ENCODE assay signal across 1 cellular context in the genomic region with DNA sequence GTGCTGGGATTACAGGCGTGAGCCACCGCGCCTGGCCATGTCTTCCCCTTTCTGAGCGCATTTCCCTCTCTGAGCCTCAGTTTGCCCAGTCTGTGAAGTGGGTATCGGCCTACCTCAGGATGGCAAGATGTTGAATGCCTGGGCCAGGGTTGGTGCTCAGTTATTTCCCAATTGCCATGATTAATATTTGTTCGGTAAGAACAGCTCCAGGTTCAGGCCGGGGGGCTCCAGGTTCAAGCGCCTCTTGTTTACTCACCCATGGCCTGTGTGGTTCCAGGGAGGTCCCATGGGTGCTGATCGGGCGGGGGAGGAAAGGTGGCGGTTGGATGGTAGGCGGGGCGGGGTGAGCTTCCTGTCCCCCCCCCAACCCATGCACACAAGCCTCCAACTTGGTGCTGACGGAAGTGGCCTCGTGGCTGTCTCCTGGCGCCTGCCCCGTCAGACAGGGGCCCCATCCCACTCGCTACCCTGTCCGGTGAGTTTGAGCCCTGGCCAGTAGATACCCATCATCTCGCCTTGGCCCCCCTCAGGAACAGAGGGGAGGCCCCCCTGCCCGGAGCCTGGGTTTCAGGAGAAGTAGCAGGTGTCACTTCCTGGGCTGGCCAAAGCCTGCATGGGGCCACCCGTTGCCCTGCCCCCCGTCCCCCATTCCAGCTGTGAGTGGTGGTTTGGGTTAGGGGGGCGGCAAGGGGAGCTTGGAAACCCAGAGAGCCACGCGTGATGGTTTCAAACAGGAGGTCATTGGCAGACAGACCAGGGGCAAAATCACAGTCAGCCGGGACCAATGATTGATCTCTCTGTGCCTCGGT.
TF ChIP-seq lines count a peak whose summit lies in the region.

A gene with protein sequence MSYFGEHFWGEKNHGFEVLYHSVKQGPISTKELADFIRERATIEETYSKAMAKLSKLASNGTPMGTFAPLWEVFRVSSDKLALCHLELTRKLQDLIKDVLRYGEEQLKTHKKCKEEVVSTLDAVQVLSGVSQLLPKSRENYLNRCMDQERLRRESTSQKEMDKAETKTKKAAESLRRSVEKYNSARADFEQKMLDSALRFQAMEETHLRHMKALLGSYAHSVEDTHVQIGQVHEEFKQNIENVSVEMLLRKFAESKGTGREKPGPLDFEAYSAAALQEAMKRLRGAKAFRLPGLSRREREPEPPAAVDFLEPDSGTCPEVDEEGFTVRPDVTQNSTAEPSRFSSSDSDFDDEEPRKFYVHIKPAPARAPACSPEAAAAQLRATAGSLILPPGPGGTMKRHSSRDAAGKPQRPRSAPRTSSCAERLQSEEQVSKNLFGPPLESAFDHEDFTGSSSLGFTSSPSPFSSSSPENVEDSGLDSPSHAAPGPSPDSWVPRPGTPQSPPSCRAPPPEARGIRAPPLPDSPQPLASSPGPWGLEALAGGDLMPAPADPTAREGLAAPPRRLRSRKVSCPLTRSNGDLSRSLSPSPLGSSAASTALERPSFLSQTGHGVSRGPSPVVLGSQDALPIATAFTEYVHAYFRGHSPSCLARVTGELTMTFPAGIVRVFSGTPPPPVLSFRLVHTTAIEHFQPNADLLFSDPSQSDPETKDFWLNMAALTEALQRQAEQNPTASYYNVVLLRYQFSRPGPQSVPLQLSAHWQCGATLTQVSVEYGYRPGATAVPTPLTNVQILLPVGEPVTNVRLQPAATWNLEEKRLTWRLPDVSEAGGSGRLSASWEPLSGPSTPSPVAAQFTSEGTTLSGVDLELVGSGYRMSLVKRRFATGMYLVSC (plus strand): TSS at position 375 of the 809 bp plus-strand sequence. CDS start 3,688 bp downstream, outside the sequence.

TF ChIP-seq in K562, 482 proteins besides CTCF, POLR2A, EP300 and RAD21 (continued from another document):
- peak; percentile 17 for TF ChIP-seq NEUROD1 (IDR thresholded peaks at IDR 0.05; ENCODE audit: borderline replicate concordance, low read depth, low read length, partially characterized antibody)
- TF ChIP-seq NFIC (IDR thresholded peaks at IDR 0.05), result peak; percentile 46; the same call in 1 of the 2 replicates
- TF ChIP-seq, protein P1, sequence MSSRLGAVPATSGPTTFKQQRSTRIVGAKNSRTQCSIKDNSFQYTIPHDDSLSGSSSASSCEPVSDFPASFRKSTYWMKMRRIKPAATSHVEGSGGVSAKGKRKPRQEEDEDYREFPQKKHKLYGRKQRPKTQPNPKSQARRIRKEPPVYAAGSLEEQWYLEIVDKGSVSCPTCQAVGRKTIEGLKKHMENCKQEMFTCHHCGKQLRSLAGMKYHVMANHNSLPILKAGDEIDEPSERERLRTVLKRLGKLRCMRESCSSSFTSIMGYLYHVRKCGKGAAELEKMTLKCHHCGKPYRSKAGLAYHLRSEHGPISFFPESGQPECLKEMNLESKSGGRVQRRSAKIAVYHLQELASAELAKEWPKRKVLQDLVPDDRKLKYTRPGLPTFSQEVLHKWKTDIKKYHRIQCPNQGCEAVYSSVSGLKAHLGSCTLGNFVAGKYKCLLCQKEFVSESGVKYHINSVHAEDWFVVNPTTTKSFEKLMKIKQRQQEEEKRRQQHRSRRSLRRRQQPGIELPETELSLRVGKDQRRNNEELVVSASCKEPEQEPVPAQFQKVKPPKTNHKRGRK (tag; IDR thresholded peaks at IDR 0.05), result no peak
- no peak for TF ChIP-seq PYGO2 (tag; IDR thresholded peaks at IDR 0.05)
- no peak for TF ChIP-seq BDP1 (IDR thresholded peaks at IDR 0.05; ENCODE audit: insufficient read depth, insufficient read length)
- TF ChIP-seq DPF2 (IDR thresholded peaks at IDR 0.05), result peak; percentile 75
- TF ChIP-seq FOS (IDR thresholded peaks at IDR 0.05; ENCODE audit: extremely low read depth, insufficient read length), result no peak
- no peak for TF ChIP-seq ZNF79 (CRISPR knock-in tag; IDR thresholded peaks at IDR 0.05; ENCODE audit: low read depth)
- TF ChIP-seq, protein P2, sequence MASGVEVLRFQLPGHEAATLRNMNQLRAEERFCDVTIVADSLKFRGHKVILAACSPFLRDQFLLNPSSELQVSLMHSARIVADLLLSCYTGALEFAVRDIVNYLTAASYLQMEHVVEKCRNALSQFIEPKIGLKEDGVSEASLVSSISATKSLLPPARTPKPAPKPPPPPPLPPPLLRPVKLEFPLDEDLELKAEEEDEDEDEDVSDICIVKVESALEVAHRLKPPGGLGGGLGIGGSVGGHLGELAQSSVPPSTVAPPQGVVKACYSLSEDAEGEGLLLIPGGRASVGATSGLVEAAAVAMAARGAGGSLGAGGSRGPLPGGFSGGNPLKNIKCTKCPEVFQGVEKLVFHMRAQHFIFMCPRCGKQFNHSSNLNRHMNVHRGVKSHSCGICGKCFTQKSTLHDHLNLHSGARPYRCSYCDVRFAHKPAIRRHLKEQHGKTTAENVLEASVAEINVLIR (CRISPR knock-in tag; IDR thresholded peaks at IDR 0.05), result no peak
- TF ChIP-seq, protein P3, sequence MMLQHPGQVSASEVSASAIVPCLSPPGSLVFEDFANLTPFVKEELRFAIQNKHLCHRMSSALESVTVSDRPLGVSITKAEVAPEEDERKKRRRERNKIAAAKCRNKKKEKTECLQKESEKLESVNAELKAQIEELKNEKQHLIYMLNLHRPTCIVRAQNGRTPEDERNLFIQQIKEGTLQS (IDR thresholded peaks at IDR 0.05), result no peak
- TF ChIP-seq, protein P3 (CRISPR knock-in tag; conservative IDR thresholded peaks at IDR 0.05), result no peak
- no peak for TF ChIP-seq BRCA1 (IDR thresholded peaks at IDR 0.05)
- no peak for TF ChIP-seq BRCA1 (CRISPR knock-in tag; IDR thresholded peaks at IDR 0.05)
- TF ChIP-seq, protein P4, sequence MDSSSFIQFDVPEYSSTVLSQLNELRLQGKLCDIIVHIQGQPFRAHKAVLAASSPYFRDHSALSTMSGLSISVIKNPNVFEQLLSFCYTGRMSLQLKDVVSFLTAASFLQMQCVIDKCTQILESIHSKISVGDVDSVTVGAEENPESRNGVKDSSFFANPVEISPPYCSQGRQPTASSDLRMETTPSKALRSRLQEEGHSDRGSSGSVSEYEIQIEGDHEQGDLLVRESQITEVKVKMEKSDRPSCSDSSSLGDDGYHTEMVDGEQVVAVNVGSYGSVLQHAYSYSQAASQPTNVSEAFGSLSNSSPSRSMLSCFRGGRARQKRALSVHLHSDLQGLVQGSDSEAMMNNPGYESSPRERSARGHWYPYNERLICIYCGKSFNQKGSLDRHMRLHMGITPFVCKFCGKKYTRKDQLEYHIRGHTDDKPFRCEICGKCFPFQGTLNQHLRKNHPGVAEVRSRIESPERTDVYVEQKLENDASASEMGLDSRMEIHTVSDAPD (CRISPR knock-in tag; IDR thresholded peaks at IDR 0.05), result peak; percentile 25; the same call in 1 of the 2 replicates
- TF ChIP-seq, protein P5, sequence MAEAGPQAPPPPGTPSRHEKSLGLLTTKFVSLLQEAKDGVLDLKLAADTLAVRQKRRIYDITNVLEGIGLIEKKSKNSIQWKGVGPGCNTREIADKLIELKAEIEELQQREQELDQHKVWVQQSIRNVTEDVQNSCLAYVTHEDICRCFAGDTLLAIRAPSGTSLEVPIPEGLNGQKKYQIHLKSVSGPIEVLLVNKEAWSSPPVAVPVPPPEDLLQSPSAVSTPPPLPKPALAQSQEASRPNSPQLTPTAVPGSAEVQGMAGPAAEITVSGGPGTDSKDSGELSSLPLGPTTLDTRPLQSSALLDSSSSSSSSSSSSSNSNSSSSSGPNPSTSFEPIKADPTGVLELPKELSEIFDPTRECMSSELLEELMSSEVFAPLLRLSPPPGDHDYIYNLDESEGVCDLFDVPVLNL (CRISPR knock-in tag; IDR thresholded peaks at IDR 0.05; ENCODE audit: low read depth), result no peak
- TF ChIP-seq PHB (CRISPR knock-in tag; IDR thresholded peaks at IDR 0.05), result no peak
- TF ChIP-seq ELF4 (CRISPR knock-in tag; IDR thresholded peaks at IDR 0.05), result no peak
- TF ChIP-seq, protein P6, sequence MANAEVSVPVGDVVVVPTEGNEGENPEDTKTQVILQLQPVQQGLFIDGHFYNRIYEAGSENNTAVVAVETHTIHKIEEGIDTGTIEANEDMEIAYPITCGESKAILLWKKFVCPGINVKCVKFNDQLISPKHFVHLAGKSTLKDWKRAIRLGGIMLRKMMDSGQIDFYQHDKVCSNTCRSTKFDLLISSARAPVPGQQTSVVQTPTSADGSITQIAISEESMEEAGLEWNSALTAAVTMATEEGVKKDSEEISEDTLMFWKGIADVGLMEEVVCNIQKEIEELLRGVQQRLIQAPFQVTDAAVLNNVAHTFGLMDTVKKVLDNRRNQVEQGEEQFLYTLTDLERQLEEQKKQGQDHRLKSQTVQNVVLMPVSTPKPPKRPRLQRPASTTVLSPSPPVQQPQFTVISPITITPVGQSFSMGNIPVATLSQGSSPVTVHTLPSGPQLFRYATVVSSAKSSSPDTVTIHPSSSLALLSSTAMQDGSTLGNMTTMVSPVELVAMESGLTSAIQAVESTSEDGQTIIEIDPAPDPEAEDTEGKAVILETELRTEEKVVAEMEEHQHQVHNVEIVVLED (CRISPR knock-in tag; IDR thresholded peaks at IDR 0.05), result no peak
- TF ChIP-seq ZZZ3 (IDR thresholded peaks at IDR 0.05), result no peak
- TF ChIP-seq, protein P7, sequence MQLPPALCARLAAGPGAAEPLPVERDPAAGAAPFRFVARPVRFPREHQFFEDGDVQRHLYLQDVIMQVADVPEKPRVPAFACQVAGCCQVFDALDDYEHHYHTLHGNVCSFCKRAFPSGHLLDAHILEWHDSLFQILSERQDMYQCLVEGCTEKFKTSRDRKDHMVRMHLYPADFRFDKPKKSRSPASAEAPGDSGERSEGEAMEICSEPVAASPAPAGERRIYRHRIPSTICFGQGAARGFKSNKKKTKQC (CRISPR knock-in tag; IDR thresholded peaks at IDR 0.05), result no peak
- TF ChIP-seq ZNF121 (CRISPR knock-in tag; conservative IDR thresholded peaks at IDR 0.05), result no peak
- peak in 1 of 2 experiments; percentile 72; a peak in 1 of 4 replicates for TF ChIP-seq KDM4B (IDR thresholded peaks at IDR 0.05; ENCODE audit: borderline replicate concordance in 2 of 2, low read depth in 1 of 2)
- peak; percentile 88 to 90 for TF ChIP-seq HDAC1 (IDR thresholded peaks at IDR 0.05)
- TF ChIP-seq CBX5 (IDR thresholded peaks at IDR 0.05; ENCODE audit: borderline replicate concordance, low read depth), result no peak
- no peak for TF ChIP-seq ZC3H11A (IDR thresholded peaks at IDR 0.05; ENCODE audit: low read depth, low read length)
- no peak for TF ChIP-seq ETV6 (IDR thresholded peaks at IDR 0.05; ENCODE audit: borderline replicate concordance in 1 of 2, low read depth in 2 of 2, low read length in 1 of 2)
- TF ChIP-seq ETV6 (CRISPR knock-in tag; IDR thresholded peaks at IDR 0.05; ENCODE audit: borderline replicate concordance), result no peak; the same call in 1 of the 2 replicates
- TF ChIP-seq, protein P8, sequence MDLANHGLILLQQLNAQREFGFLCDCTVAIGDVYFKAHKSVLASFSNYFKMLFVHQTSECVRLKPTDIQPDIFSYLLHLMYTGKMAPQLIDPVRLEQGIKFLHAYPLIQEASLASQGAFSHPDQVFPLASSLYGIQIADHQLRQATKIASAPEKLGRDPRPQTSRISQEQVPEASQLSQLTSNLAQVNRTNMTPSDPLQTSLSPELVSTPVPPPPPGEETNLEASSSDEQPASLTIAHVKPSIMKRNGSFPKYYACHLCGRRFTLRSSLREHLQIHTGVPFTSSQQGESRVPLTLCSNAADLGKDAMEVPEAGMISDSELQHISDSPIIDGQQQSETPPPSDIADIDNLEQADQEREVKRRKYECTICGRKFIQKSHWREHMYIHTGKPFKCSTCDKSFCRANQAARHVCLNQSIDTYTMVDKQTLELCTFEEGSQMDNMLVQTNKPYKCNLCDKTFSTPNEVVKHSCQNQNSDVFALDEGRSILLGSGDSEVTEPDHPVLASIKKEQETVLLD (IDR thresholded peaks at IDR 0.05), result no peak
- no peak for TF ChIP-seq ZNF174 (CRISPR knock-in tag; IDR thresholded peaks at IDR 0.05)
- TF ChIP-seq, protein P9, sequence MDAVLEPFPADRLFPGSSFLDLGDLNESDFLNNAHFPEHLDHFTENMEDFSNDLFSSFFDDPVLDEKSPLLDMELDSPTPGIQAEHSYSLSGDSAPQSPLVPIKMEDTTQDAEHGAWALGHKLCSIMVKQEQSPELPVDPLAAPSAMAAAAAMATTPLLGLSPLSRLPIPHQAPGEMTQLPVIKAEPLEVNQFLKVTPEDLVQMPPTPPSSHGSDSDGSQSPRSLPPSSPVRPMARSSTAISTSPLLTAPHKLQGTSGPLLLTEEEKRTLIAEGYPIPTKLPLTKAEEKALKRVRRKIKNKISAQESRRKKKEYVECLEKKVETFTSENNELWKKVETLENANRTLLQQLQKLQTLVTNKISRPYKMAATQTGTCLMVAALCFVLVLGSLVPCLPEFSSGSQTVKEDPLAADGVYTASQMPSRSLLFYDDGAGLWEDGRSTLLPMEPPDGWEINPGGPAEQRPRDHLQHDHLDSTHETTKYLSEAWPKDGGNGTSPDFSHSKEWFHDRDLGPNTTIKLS (IDR thresholded peaks at IDR 0.05; ENCODE audit: borderline replicate concordance, low read depth), result peak; percentile 65
- TF ChIP-seq CC2D1A (IDR thresholded peaks at IDR 0.05), result peak; percentile 79
- no peak for TF ChIP-seq KHSRP (IDR thresholded peaks at IDR 0.05)
- TF ChIP-seq, protein P10, sequence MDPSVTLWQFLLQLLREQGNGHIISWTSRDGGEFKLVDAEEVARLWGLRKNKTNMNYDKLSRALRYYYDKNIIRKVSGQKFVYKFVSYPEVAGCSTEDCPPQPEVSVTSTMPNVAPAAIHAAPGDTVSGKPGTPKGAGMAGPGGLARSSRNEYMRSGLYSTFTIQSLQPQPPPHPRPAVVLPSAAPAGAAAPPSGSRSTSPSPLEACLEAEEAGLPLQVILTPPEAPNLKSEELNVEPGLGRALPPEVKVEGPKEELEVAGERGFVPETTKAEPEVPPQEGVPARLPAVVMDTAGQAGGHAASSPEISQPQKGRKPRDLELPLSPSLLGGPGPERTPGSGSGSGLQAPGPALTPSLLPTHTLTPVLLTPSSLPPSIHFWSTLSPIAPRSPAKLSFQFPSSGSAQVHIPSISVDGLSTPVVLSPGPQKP (CRISPR knock-in tag; IDR thresholded peaks at IDR 0.05), result no peak
- TF ChIP-seq ZNF589 (CRISPR knock-in tag; IDR thresholded peaks at IDR 0.05; ENCODE audit: low read depth), result peak; percentile 57; the same call in 1 of the 2 replicates
